In the genomic region with DNA sequence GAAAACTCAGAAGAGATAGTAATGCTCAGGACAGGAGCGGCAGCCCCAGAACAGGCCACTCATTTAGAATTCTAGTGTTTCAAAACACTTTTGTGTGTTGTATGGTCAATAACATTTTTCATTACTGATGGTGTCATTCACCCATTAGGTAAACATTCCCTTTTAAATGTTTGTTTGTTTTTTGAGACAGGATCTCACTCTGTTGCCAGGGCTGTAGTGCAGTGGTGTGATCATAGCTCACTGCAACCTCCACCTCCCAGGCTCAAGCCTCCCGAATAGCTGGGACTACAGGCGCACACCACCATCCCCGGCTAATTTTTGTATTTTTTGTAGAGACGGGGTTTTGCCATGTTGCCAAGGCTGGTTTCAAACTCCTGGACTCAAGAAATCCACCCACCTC, we compare ENCODE assay signal across 2 cellular contexts.
TF ChIP-seq lines count a peak whose summit lies in the region.

No MANE protein-coding gene starts in this region.

TF ChIP-seq in HCT116, 20 proteins besides CTCF, POLR2A, EP300 and RAD21 (continued from another document):
- TF ChIP-seq, protein P1, sequence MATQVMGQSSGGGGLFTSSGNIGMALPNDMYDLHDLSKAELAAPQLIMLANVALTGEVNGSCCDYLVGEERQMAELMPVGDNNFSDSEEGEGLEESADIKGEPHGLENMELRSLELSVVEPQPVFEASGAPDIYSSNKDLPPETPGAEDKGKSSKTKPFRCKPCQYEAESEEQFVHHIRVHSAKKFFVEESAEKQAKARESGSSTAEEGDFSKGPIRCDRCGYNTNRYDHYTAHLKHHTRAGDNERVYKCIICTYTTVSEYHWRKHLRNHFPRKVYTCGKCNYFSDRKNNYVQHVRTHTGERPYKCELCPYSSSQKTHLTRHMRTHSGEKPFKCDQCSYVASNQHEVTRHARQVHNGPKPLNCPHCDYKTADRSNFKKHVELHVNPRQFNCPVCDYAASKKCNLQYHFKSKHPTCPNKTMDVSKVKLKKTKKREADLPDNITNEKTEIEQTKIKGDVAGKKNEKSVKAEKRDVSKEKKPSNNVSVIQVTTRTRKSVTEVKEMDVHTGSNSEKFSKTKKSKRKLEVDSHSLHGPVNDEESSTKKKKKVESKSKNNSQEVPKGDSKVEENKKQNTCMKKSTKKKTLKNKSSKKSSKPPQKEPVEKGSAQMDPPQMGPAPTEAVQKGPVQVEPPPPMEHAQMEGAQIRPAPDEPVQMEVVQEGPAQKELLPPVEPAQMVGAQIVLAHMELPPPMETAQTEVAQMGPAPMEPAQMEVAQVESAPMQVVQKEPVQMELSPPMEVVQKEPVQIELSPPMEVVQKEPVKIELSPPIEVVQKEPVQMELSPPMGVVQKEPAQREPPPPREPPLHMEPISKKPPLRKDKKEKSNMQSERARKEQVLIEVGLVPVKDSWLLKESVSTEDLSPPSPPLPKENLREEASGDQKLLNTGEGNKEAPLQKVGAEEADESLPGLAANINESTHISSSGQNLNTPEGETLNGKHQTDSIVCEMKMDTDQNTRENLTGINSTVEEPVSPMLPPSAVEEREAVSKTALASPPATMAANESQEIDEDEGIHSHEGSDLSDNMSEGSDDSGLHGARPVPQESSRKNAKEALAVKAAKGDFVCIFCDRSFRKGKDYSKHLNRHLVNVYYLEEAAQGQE (IDR thresholded peaks at IDR 0.05; ENCODE audit: low read depth) = no peak
- TF ChIP-seq, protein P2, sequence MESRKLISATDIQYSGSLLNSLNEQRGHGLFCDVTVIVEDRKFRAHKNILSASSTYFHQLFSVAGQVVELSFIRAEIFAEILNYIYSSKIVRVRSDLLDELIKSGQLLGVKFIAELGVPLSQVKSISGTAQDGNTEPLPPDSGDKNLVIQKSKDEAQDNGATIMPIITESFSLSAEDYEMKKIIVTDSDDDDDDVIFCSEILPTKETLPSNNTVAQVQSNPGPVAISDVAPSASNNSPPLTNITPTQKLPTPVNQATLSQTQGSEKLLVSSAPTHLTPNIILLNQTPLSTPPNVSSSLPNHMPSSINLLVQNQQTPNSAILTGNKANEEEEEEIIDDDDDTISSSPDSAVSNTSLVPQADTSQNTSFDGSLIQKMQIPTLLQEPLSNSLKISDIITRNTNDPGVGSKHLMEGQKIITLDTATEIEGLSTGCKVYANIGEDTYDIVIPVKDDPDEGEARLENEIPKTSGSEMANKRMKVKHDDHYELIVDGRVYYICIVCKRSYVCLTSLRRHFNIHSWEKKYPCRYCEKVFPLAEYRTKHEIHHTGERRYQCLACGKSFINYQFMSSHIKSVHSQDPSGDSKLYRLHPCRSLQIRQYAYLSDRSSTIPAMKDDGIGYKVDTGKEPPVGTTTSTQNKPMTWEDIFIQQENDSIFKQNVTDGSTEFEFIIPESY (IDR thresholded peaks at IDR 0.05; ENCODE audit: extremely low read depth, insufficient replicate concordance, low read length) = no peak
- TF ChIP-seq EGR1 (IDR thresholded peaks at IDR 0.05; ENCODE audit: low read depth) (no peak), EZH2phosphoT487 (IDR thresholded peaks at IDR 0.05; ENCODE audit: borderline replicate concordance) (no peak), SIN3A (IDR thresholded peaks at IDR 0.05; ENCODE audit: low read depth) (no peak), YY1 (IDR thresholded peaks at IDR 0.05; ENCODE audit: extremely low read depth, insufficient replicate concordance, low read depth, low read length) (no peak), ZFX (IDR thresholded peaks at IDR 0.05) (no peak)

TF ChIP-seq in HepG2, 621 proteins besides CTCF, POLR2A, EP300 and RAD21 (continued from another document):
- TF ChIP-seq, protein P3, sequence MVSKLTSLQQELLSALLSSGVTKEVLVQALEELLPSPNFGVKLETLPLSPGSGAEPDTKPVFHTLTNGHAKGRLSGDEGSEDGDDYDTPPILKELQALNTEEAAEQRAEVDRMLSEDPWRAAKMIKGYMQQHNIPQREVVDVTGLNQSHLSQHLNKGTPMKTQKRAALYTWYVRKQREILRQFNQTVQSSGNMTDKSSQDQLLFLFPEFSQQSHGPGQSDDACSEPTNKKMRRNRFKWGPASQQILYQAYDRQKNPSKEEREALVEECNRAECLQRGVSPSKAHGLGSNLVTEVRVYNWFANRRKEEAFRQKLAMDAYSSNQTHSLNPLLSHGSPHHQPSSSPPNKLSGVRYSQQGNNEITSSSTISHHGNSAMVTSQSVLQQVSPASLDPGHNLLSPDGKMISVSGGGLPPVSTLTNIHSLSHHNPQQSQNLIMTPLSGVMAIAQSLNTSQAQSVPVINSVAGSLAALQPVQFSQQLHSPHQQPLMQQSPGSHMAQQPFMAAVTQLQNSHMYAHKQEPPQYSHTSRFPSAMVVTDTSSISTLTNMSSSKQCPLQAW (CRISPR knock-in tag; IDR thresholded peaks at IDR 0.05) = no peak
- TF ChIP-seq ZNF460 (CRISPR knock-in tag; IDR thresholded peaks at IDR 0.05; ENCODE audit: borderline replicate concordance) = peak; percentile 60
- TF ChIP-seq FOXP1 (IDR thresholded peaks at IDR 0.05) = no peak
- peak; percentile 55 for TF ChIP-seq FOXP1 (CRISPR knock-in tag; IDR thresholded peaks at IDR 0.05)
- TF ChIP-seq PAWR (CRISPR knock-in tag; IDR thresholded peaks at IDR 0.05; ENCODE audit: borderline replicate concordance) = no peak
- TF ChIP-seq LCORL (IDR thresholded peaks at IDR 0.05) = no peak
- no peak for TF ChIP-seq LCORL (CRISPR knock-in tag; IDR thresholded peaks at IDR 0.05)
- TF ChIP-seq ZNF383 (CRISPR knock-in tag; IDR thresholded peaks at IDR 0.05; ENCODE audit: borderline replicate concordance) = no peak
- TF ChIP-seq, protein P4, sequence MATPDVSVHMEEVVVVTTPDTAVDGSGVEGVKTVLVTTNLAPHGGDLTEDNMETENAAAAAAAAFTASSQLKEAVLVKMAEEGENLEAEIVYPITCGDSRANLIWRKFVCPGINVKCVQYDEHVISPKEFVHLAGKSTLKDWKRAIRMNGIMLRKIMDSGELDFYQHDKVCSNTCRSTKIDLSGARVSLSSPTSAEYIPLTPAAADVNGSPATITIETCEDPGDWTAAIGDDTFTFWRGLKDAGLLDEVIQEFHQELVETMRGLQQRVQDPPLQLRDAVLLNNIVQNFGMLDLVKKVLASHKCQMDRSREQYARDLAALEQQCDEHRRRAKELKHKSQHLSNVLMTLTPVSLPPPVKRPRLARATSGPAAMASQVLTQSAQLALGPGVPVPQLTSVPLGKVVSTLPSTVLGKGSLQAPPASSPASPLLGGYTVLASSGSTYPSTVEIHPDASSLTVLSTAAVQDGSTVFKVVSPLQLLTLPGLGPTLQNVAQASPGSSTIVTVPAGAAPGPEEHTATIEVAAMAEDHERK (CRISPR knock-in tag; IDR thresholded peaks at IDR 0.05; ENCODE audit: low read depth) = no peak
- TF ChIP-seq ZNF530 (CRISPR knock-in tag; IDR thresholded peaks at IDR 0.05; ENCODE audit: low read depth) = no peak
- no peak for TF ChIP-seq ZEB1 (IDR thresholded peaks at IDR 0.05; ENCODE audit: insufficient replicate concordance, low read depth)
- no peak for TF ChIP-seq SKI (IDR thresholded peaks at IDR 0.05; ENCODE audit: partially characterized antibody)
- no peak for TF ChIP-seq HES4 (CRISPR knock-in tag; IDR thresholded peaks at IDR 0.05; ENCODE audit: borderline replicate concordance)
- no peak for TF ChIP-seq GABPA (IDR thresholded peaks at IDR 0.05; ENCODE audit: low read depth, low read length)
- TF ChIP-seq GABPA (CRISPR knock-in tag; IDR thresholded peaks at IDR 0.05; ENCODE audit: low read depth) = no peak
- TF ChIP-seq KDM6A (CRISPR knock-in tag; IDR thresholded peaks at IDR 0.05; ENCODE audit: low read depth) = no peak
- TF ChIP-seq, protein P5, sequence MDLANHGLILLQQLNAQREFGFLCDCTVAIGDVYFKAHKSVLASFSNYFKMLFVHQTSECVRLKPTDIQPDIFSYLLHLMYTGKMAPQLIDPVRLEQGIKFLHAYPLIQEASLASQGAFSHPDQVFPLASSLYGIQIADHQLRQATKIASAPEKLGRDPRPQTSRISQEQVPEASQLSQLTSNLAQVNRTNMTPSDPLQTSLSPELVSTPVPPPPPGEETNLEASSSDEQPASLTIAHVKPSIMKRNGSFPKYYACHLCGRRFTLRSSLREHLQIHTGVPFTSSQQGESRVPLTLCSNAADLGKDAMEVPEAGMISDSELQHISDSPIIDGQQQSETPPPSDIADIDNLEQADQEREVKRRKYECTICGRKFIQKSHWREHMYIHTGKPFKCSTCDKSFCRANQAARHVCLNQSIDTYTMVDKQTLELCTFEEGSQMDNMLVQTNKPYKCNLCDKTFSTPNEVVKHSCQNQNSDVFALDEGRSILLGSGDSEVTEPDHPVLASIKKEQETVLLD (CRISPR knock-in tag; IDR thresholded peaks at IDR 0.05; ENCODE audit: low read depth) = no peak
- TF ChIP-seq ZNF546 (CRISPR knock-in tag; conservative IDR thresholded peaks at IDR 0.05) = no peak
- TF ChIP-seq, protein P6, sequence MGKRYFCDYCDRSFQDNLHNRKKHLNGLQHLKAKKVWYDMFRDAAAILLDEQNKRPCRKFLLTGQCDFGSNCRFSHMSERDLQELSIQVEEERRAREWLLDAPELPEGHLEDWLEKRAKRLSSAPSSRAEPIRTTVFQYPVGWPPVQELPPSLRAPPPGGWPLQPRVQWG (CRISPR knock-in tag; IDR thresholded peaks at IDR 0.05; ENCODE audit: borderline replicate concordance, low read depth) = no peak
- TF ChIP-seq ZNF329 (CRISPR knock-in tag; IDR thresholded peaks at IDR 0.05; ENCODE audit: low read depth) = no peak
- peak; percentile 42; the same call in 1 of the 2 replicates for TF ChIP-seq FOXA1 (IDR thresholded peaks at IDR 0.05)
- no peak for TF ChIP-seq FOXA1 (CRISPR knock-in tag; IDR thresholded peaks at IDR 0.05)
- TF ChIP-seq, protein P7, sequence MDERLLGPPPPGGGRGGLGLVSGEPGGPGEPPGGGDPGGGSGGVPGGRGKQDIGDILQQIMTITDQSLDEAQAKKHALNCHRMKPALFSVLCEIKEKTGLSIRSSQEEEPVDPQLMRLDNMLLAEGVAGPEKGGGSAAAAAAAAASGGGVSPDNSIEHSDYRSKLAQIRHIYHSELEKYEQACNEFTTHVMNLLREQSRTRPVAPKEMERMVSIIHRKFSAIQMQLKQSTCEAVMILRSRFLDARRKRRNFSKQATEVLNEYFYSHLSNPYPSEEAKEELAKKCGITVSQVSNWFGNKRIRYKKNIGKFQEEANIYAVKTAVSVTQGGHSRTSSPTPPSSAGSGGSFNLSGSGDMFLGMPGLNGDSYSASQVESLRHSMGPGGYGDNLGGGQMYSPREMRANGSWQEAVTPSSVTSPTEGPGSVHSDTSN (CRISPR knock-in tag; IDR thresholded peaks at IDR 0.05) = no peak
- peak; percentile 47; the same call in 1 of the 2 replicates for TF ChIP-seq FOXA3 (CRISPR knock-in tag; IDR thresholded peaks at IDR 0.05)
- TF ChIP-seq HMG20A (CRISPR knock-in tag; IDR thresholded peaks at IDR 0.05; ENCODE audit: borderline replicate concordance) = peak; percentile 20; the same call in 1 of the 2 replicates
- no peak for TF ChIP-seq SP1 (IDR thresholded peaks at IDR 0.05)
- no peak for TF ChIP-seq SP1 (CRISPR knock-in tag; IDR thresholded peaks at IDR 0.05)
